In genomic region chr18:56368066-56368465, GRCh38 we compare ENCODE assay signal across 27 cellular contexts.
"Had no signal": no experiment of that assay in that cellular context is flagged by ENCODE, and none has a peak within 500 bp of the region (broad histone marks: within the 10 kb centered on the region; RNA-seq: fewer than 3 reads in every experiment).

No MANE protein-coding gene starts in this region.

- H3K4me1 ChIP-seq: colonic mucosa, esophagus muscularis mucosa, esophagus squamous epithelium, foreskin keratinocyte, gastrocnemius medialis, gastroesophageal sphincter, heart left ventricle, heart right ventricle had no signal

- FAIRE-seq: colon, endometrium, endothelial cell of umbilical vein, frontal cortex had no signal

- ATAC-seq: effector memory CD8-positive, alpha-beta T cell; esophagus mucosa; foreskin keratinocyte; gastrocnemius medialis; gastroesophageal sphincter; heart left ventricle; heart right ventricle had no signal

- H3K9me3 ChIP-seq: colonic mucosa, esophagus muscularis mucosa, esophagus squamous epithelium, gastrocnemius medialis, gastroesophageal sphincter had no signal

- DNase-seq: colonic mucosa; cortex of kidney; dermis blood vessel endothelial cell; dorsolateral prefrontal cortex; effector CD4-positive, alpha-beta T cell; effector CD8-positive, alpha-beta T cell; effector memory CD8-positive, alpha-beta T cell; endodermal cell; erythroblast; esophagus squamous epithelium; foreskin fibroblast; foreskin keratinocyte; foreskin melanocyte; gastrocnemius medialis; glutamatergic neuron; head of caudate nucleus; heart left ventricle; heart right ventricle had no signal

- H3K27ac ChIP-seq: colonic mucosa, coronary artery, dorsolateral prefrontal cortex, epithelial cell of prostate, esophagus muscularis mucosa, esophagus squamous epithelium, foreskin keratinocyte, gastrocnemius medialis, gastroesophageal sphincter, heart left ventricle, heart right ventricle had no signal

- H3K4me3 ChIP-seq: colonic mucosa, coronary artery, dorsolateral prefrontal cortex, esophagus muscularis mucosa, esophagus squamous epithelium, gastrocnemius medialis, gastroesophageal sphincter, heart left ventricle, heart right ventricle had no signal

- H3K36me3 ChIP-seq: colonic mucosa, esophagus muscularis mucosa, esophagus squamous epithelium, gastrocnemius medialis, gastroesophageal sphincter, heart left ventricle, heart right ventricle had no signal

- H3K27me3 ChIP-seq: colonic mucosa, dorsolateral prefrontal cortex, esophagus muscularis mucosa, esophagus squamous epithelium, foreskin keratinocyte, gastrocnemius medialis, gastroesophageal sphincter, heart left ventricle, heart right ventricle had no signal
